In genomic region chrX:86148594-86148993, GRCh38 we compare ENCODE assay signal across 8 cellular contexts. TPM values are rescaled to one million over a fixed set of nuclear protein-coding genes. Genes with fewer than 3 reads are reported as not detected.
DNase-seq lines count a peak whose midpoint lies in the region; ATAC-seq and TF ChIP-seq lines count a peak whose summit lies in the region.

No MANE protein-coding gene starts in this region.

- TF ChIP-seq CTCF in epithelial cell of esophagus (IDR thresholded peaks at IDR 0.05; ENCODE audit: insufficient read depth, low read depth, low read length, missing control alignments): no peak
- TF ChIP-seq CTCF in osteocyte (IDR thresholded peaks at IDR 0.05): no peak

- no peak overlapping the region for H3K27ac ChIP-seq in CD4-positive, alpha-beta memory T cell (ENCODE audit: low read depth, low read length)
- H3K27ac ChIP-seq in HUES64 (ENCODE audit: low read depth, low read length): no peak overlapping the region

- CTCF ChIA-PET in CD4-positive, alpha-beta memory T cell (lab: Charles Lee; ENCODE audit: partially characterized antibody): no interaction called here

- H3K9me3 ChIP-seq in CD4-positive, alpha-beta memory T cell (ENCODE audit: control insufficient read depth in 1 of 2, low read length in 2 of 2): no peaks in the 10 kb centered on the region
- H3K9me3 ChIP-seq in HUES64 (ENCODE audit: insufficient read depth, low read depth, low read length): no peaks in the 10 kb centered on the region

- no peaks in the 10 kb centered on the region for H3K36me3 ChIP-seq in CD4-positive, alpha-beta memory T cell (ENCODE audit: insufficient read depth, low read length)
- no peaks in the 10 kb centered on the region for H3K36me3 ChIP-seq in HUES64 (ENCODE audit: insufficient read depth, low read length)

- DNase-seq in CD4-positive, alpha-beta memory T cell: peak in 1 of 5 donors; percentile 0
- DNase-seq in epithelial cell of esophagus (ENCODE audit: low read depth) (no peak), osteocyte (ENCODE audit: extremely low spot score, unreplicated experiment) (peak; percentile 80), DMS79 (lab: John Stamatoyannopoulos, UW) (no peak), SHP77 (lab: John Stamatoyannopoulos, UW) (no peak), NCI-H1694 (lab: John Stamatoyannopoulos, UW) (no peak)

- under 1% methylated on average over 23 of the region's 23 CpGs for WGBS in HUES64

- peaks cover 12 to 13% of the 10 kb centered on the region in 2 donors for H3K27me3 Mint-ChIP-seq in CD4-positive, alpha-beta memory T cell
- peaks cover 59% of the 10 kb centered on the region for H3K27me3 Mint-ChIP-seq in osteocyte (ENCODE audit: unreplicated experiment)

- H3K27ac Mint-ChIP-seq in CD4-positive, alpha-beta memory T cell: no peak overlapping the region
- H3K27ac Mint-ChIP-seq in osteocyte (ENCODE audit: unreplicated experiment): no peak overlapping the region

- H3K27me3 ChIP-seq in CD4-positive, alpha-beta memory T cell (ENCODE audit: insufficient read depth, low read length): no peaks in the 10 kb centered on the region
- H3K27me3 ChIP-seq in HUES64 (ENCODE audit: insufficient read depth, low read length): peaks cover 42% of the 10 kb centered on the region

- no peaks in the 10 kb centered on the region for H3K4me1 ChIP-seq in CD4-positive, alpha-beta memory T cell (ENCODE audit: insufficient read depth, low read length)
- 0 out of 2 replicates have a peak, but pooled peaks cover 3% of the 10 kb centered on the region for H3K4me1 ChIP-seq in HUES64 (ENCODE audit: insufficient read depth, low read length)

- peaks cover 2 to 10% (median 8%) of the 10 kb centered on the region in 4 donors for H3K4me1 Mint-ChIP-seq in CD4-positive, alpha-beta memory T cell
- peaks cover 15% of the 10 kb centered on the region for H3K4me1 Mint-ChIP-seq in osteocyte (ENCODE audit: unreplicated experiment)

- intact Hi-C loops in CD4-positive, alpha-beta memory T cell (cut with micrococcal nuclease): no loop called here

- peak overlapping the region; percentile 56 to 86 (median 80) for H3K4me3 Mint-ChIP-seq in CD4-positive, alpha-beta memory T cell
- peak overlapping the region; percentile 83 for H3K4me3 Mint-ChIP-seq in osteocyte (ENCODE audit: unreplicated experiment)

- H3K9ac ChIP-seq in HUES64 (ENCODE audit: low read depth, low read length): no peak overlapping the region

- POLR2A ChIA-PET in CD4-positive, alpha-beta memory T cell (lab: Charles Lee; ENCODE audit: partially characterized antibody): no interaction called here

- peaks cover 0 to 4% (median under 1%) of the 10 kb centered on the region in 8 donors for H3K9me3 Mint-ChIP-seq in CD4-positive, alpha-beta memory T cell
- no peaks in the 10 kb centered on the region for H3K9me3 Mint-ChIP-seq in osteocyte (ENCODE audit: unreplicated experiment)

- no peak for ATAC-seq in GM19324 (IDR thresholded peaks at IDR 0.05; ENCODE audit: low FRiP score, unreplicated experiment)

- no peaks in the 10 kb centered on the region for H3K36me3 Mint-ChIP-seq in CD4-positive, alpha-beta memory T cell
- no peaks in the 10 kb centered on the region for H3K36me3 Mint-ChIP-seq in osteocyte (ENCODE audit: unreplicated experiment)

- no peak overlapping the region for H3K4me3 ChIP-seq in CD4-positive, alpha-beta memory T cell (ENCODE audit: low read length in 2 of 2)
- H3K4me3 ChIP-seq in HUES64 (ENCODE audit: low read length) (peak overlapping the region; percentile 67), epithelial cell of esophagus (ENCODE audit: low read length) (peak overlapping the region; percentile 50)

RNA-seq across cellular contexts. Expression of gene DACH2, which starts 0.3 kb away (rescaled TPM):
- not detected for total RNA-seq in CD4-positive, alpha-beta memory T cell
- not detected for polyA plus RNA-seq in CD4-positive, alpha-beta memory T cell
- 1.4 TPM for polyA plus RNA-seq in HUES64 (2013, experiment 1 of 2)
- polyA plus RNA-seq in HUES64 (2013, experiment 2 of 2): 1.3 TPM
- not detected in 2 replicates for total RNA-seq in osteocyte

Comparison
In these comparisons a context has a peak if more than half of its experiments do, and no peak if none do; other contexts are left out.
1. H3K4me3 ChIP-seq: peak in HUES64 (single experiment) and epithelial cell of esophagus (single experiment); none in CD4-positive, alpha-beta memory T cell (0 of 2).